In the genomic region with DNA sequence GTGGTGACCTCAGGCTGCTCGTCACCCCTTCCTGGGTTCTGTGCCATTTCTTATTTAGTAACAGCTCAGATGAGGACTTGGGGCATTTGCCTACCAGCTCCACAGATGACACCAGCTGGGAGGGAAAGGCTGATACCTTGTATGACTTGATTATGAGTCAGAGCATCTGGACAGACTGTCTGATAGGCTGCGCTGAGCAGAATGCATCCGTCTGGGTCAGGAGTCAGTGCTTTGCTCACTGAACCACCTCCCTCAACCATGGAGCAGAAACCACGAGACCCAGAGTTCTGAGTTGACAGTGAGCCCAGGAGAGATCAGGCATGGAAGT, we compare ENCODE assay signal across 8 cellular contexts. TPM values are rescaled to one million over a fixed set of nuclear protein-coding genes. Genes with fewer than 3 reads are reported as not detected.
DNase-seq lines count a peak whose midpoint lies in the region; ATAC-seq and TF ChIP-seq lines count a peak whose summit lies in the region.

No MANE protein-coding gene starts in this region.

- DNase-seq in CD4-positive, CD25-positive, alpha-beta regulatory T cell: no peak
- no peak for DNase-seq in T-helper 17 cell
- no peak for DNase-seq in left lung
- no peak for DNase-seq in T-helper 1 cell
- DNase-seq in head of caudate nucleus: no peak
- DNase-seq in activated naive CD4-positive, alpha-beta T cell treated with anti-CD3 and anti-CD28 coated beads, Interleukin-2, amount 10 ng/mL, durations not matched to agents 7 days and 5 days: no peak
- DNase-seq in activated CD8-positive, alpha-beta memory T cell treated with anti-CD3 and anti-CD28 coated beads, Interleukin-2, amount 50 U/mL, for 48 hours: no peak

- H3K27me3 Mint-ChIP-seq in CD4-positive, CD25-positive, alpha-beta regulatory T cell: peaks cover 44% of the 10 kb centered on the region
- peaks cover 77% of the 10 kb centered on the region for H3K27me3 Mint-ChIP-seq in T-helper 17 cell
- H3K27me3 Mint-ChIP-seq in activated naive CD4-positive, alpha-beta T cell treated with anti-CD3 and anti-CD28 coated beads, Interleukin-2, amount 10 ng/mL, durations not matched to agents 7 days and 5 days: peaks cover 56% of the 10 kb centered on the region

- ATAC-seq in CD4-positive, CD25-positive, alpha-beta regulatory T cell (ENCODE audit: low read depth in 2 of 2): peak; percentile 59 to 68
- ATAC-seq in HG03175 (IDR thresholded peaks at IDR 0.05; ENCODE audit: unreplicated experiment): peak; percentile 77
- ATAC-seq in T-helper 17 cell: peak; percentile 66
- ATAC-seq in left lung: peak; percentile 77

- H3K4me1 ChIP-seq in CD4-positive, CD25-positive, alpha-beta regulatory T cell (ENCODE audit: control insufficient read depth, insufficient read depth, low read length, poor library complexity, severe bottlenecking): no peaks in the 10 kb centered on the region
- peaks cover 18 to 60% of the 10 kb centered on the region in 2 donors for H3K4me1 ChIP-seq in left lung

- no peak for TF ChIP-seq CTCF in left lung (IDR thresholded peaks at IDR 0.05)

- no peak overlapping the region for H3K27ac ChIP-seq in CD4-positive, CD25-positive, alpha-beta regulatory T cell (ENCODE audit: insufficient read depth, low read length, poor library complexity, severe bottlenecking)
- peak overlapping the region in 1 of 2 donors; percentile 58 for H3K27ac ChIP-seq in left lung

- no peaks in the 10 kb centered on the region for H3K36me3 Mint-ChIP-seq in CD4-positive, CD25-positive, alpha-beta regulatory T cell
- H3K36me3 Mint-ChIP-seq in T-helper 17 cell (ENCODE audit: low read depth): peaks cover 3% of the 10 kb centered on the region
- H3K36me3 Mint-ChIP-seq in activated naive CD4-positive, alpha-beta T cell treated with anti-CD3 and anti-CD28 coated beads, Interleukin-2, amount 10 ng/mL, durations not matched to agents 7 days and 5 days: no peaks in the 10 kb centered on the region

- H3K4me3 Mint-ChIP-seq in CD4-positive, CD25-positive, alpha-beta regulatory T cell: no peak overlapping the region
- no peak overlapping the region for H3K4me3 Mint-ChIP-seq in T-helper 17 cell
- no peak overlapping the region for H3K4me3 Mint-ChIP-seq in activated naive CD4-positive, alpha-beta T cell treated with anti-CD3 and anti-CD28 coated beads, Interleukin-2, amount 10 ng/mL, durations not matched to agents 7 days and 5 days

- intact Hi-C loops in left lung (cut with DNase I) (no loop called here), head of caudate nucleus (cut with DNase I) (no loop called here)

- H3K9me3 ChIP-seq in CD4-positive, CD25-positive, alpha-beta regulatory T cell (ENCODE audit: control insufficient read depth in 2 of 2, low read length in 2 of 2): no peaks in the 10 kb centered on the region
- no peaks in the 10 kb centered on the region for H3K9me3 ChIP-seq in T-helper 17 cell (ENCODE audit: control insufficient read depth, low read length, poor library complexity, severe bottlenecking)
- H3K9me3 ChIP-seq in left lung: no peaks in the 10 kb centered on the region

- peaks cover 14% of the 10 kb centered on the region for H3K27me3 ChIP-seq in CD4-positive, CD25-positive, alpha-beta regulatory T cell (ENCODE audit: control insufficient read depth, insufficient read depth, low read length)
- H3K27me3 ChIP-seq in left lung: peaks cover 0 to 12% of the 10 kb centered on the region in 2 donors

- no peak overlapping the region for H3K4me3 ChIP-seq in CD4-positive, CD25-positive, alpha-beta regulatory T cell (ENCODE audit: low read depth, low read length)
- H3K4me3 ChIP-seq in left lung: no peak overlapping the region

- H3K9me3 Mint-ChIP-seq in CD4-positive, CD25-positive, alpha-beta regulatory T cell: peaks cover 0 to 1% (median 0%) of the 10 kb centered on the region in 7 donors
- no peaks in the 10 kb centered on the region for H3K9me3 Mint-ChIP-seq in activated naive CD4-positive, alpha-beta T cell treated with anti-CD3 and anti-CD28 coated beads, Interleukin-2, amount 10 ng/mL, durations not matched to agents 7 days and 5 days

- H3K36me3 ChIP-seq in CD4-positive, CD25-positive, alpha-beta regulatory T cell (ENCODE audit: control insufficient read depth, insufficient read depth, low read length): no peaks in the 10 kb centered on the region
- no peaks in the 10 kb centered on the region for H3K36me3 ChIP-seq in left lung

- CTCF ChIA-PET in activated naive CD4-positive, alpha-beta T cell treated with anti-CD3 and anti-CD28 coated beads, Interleukin-2, amount 10 ng/mL, durations not matched to agents 7 days and 5 days (lab: Charles Lee): no interaction called here

- H3K27ac Mint-ChIP-seq in CD4-positive, CD25-positive, alpha-beta regulatory T cell: no peak overlapping the region
- H3K27ac Mint-ChIP-seq in T-helper 17 cell: no peak overlapping the region
- no peak overlapping the region for H3K27ac Mint-ChIP-seq in activated naive CD4-positive, alpha-beta T cell treated with anti-CD3 and anti-CD28 coated beads, Interleukin-2, amount 10 ng/mL, durations not matched to agents 7 days and 5 days

- peaks cover 0 to 4% (median 0%) of the 10 kb centered on the region in 4 donors for H3K4me1 Mint-ChIP-seq in CD4-positive, CD25-positive, alpha-beta regulatory T cell
- peaks cover 10% of the 10 kb centered on the region for H3K4me1 Mint-ChIP-seq in T-helper 17 cell
- H3K4me1 Mint-ChIP-seq in activated naive CD4-positive, alpha-beta T cell treated with anti-CD3 and anti-CD28 coated beads, Interleukin-2, amount 10 ng/mL, durations not matched to agents 7 days and 5 days: no peaks in the 10 kb centered on the region

RNA-seq across cellular contexts. Expression of a gene that starts 6.8 kb away (rescaled TPM):
- total RNA-seq in CD4-positive, CD25-positive, alpha-beta regulatory T cell: not detected
- under 1 TPM in 2 of 4 donors, not detected in 2; 0.05 to 0.06 TPM for polyA plus RNA-seq in CD4-positive, CD25-positive, alpha-beta regulatory T cell
- total RNA-seq in T-helper 17 cell (1 to 10 TPM in 1 of 2 donors, under 1 TPM in 1; 0.81 to 1.1 TPM), left lung (100 to 1,000 TPM in 1 of 2 donors, 10 to 100 TPM in 1; 80.6 to 107 TPM)

Comparison
In these comparisons a context has a peak if more than half of its experiments do, and no peak if none do; other contexts are left out.
1. RNA of a gene that starts 6.8 kb away (total RNA-seq): 80.6 to 107 TPM in left lung; 0.81 to 1.1 TPM in T-helper 17 cell and not detected in CD4-positive, CD25-positive, alpha-beta regulatory T cell (single experiment); every median in the first group is over 10 times any median in the second.
2. Peak in every context shown above with its lines, with median percentiles within 50 percentile points of each other: ATAC-seq.